1 cellular context compared by ENCODE assay signal in genomic region chr20:25295386-25296093, GRCh38.
TF ChIP-seq lines count a peak whose summit lies in the region.

No MANE protein-coding gene starts in this region.

TF ChIP-seq in HepG2, 621 proteins besides CTCF, POLR2A, EP300 and RAD21 (continued from another document):
- TF ChIP-seq PREB (CRISPR knock-in tag; IDR thresholded peaks at IDR 0.05) (no peak), THAP8 (CRISPR knock-in tag; IDR thresholded peaks at IDR 0.05; ENCODE audit: borderline replicate concordance) (no peak), RBM22 (optimal IDR thresholded peaks at IDR 0.05; ENCODE audit: low read length) (peak; percentile 4), ATRX (CRISPR knock-in tag; IDR thresholded peaks at IDR 0.05; ENCODE audit: borderline replicate concordance) (no peak), IKZF4 (CRISPR knock-in tag; IDR thresholded peaks at IDR 0.05; ENCODE audit: borderline replicate concordance, low read depth, not compliant biosample characterization) (no peak), ZFYVE20 (CRISPR knock-in tag; IDR thresholded peaks at IDR 0.05; ENCODE audit: borderline replicate concordance, low read depth) (no peak), MATR3 (CRISPR knock-in tag; IDR thresholded peaks at IDR 0.05) (0 out of 2 replicates have a peak, but pooled peaks have one; percentile 11), AGO2 (optimal IDR thresholded peaks at IDR 0.05; ENCODE audit: low read depth, low read length) (peak; percentile 81), GATA4 (IDR thresholded peaks at IDR 0.05; ENCODE audit: borderline replicate concordance, low read depth) (no peak), POLR2AphosphoS5 (IDR thresholded peaks at IDR 0.05; ENCODE audit: low read depth, low read length) (0 out of 2 replicates have a peak, but pooled peaks have one; percentile 6), SNAPC4 (CRISPR knock-in tag; IDR thresholded peaks at IDR 0.05) (no peak), KLF12 (CRISPR knock-in tag; IDR thresholded peaks at IDR 0.05; ENCODE audit: borderline replicate concordance) (no peak), MTF1 (CRISPR knock-in tag; IDR thresholded peaks at IDR 0.05) (0 out of 2 replicates have a peak, but pooled peaks have one; percentile 42), ZBTB40 (IDR thresholded peaks at IDR 0.05) (no peak), ZBTB40 (CRISPR knock-in tag; IDR thresholded peaks at IDR 0.05) (no peak), ZNF7 (CRISPR knock-in tag; IDR thresholded peaks at IDR 0.05) (no peak), JDP2 (CRISPR knock-in tag; IDR thresholded peaks at IDR 0.05; ENCODE audit: borderline replicate concordance) (no peak), SRSF1 (optimal IDR thresholded peaks at IDR 0.05; ENCODE audit: low read depth, low read length) (no peak), XRCC5 (optimal IDR thresholded peaks at IDR 0.05; ENCODE audit: low read length) (peak; percentile 16), NR2C2 (CRISPR knock-in tag; IDR thresholded peaks at IDR 0.05; ENCODE audit: borderline replicate concordance) (no peak), RBM39 (IDR thresholded peaks at IDR 0.05; ENCODE audit: low read depth, low read length, poor library complexity, severe bottlenecking) (peak; percentile 62), PATZ1 (CRISPR knock-in tag; IDR thresholded peaks at IDR 0.05) (no peak), ZFAT (CRISPR knock-in tag; conservative IDR thresholded peaks at IDR 0.05) (no peak)
TF ChIP-seq in HepG2: peak in this region for 9.
